Comparison of ENCODE assay signal across 8 cellular contexts in the genomic region with DNA sequence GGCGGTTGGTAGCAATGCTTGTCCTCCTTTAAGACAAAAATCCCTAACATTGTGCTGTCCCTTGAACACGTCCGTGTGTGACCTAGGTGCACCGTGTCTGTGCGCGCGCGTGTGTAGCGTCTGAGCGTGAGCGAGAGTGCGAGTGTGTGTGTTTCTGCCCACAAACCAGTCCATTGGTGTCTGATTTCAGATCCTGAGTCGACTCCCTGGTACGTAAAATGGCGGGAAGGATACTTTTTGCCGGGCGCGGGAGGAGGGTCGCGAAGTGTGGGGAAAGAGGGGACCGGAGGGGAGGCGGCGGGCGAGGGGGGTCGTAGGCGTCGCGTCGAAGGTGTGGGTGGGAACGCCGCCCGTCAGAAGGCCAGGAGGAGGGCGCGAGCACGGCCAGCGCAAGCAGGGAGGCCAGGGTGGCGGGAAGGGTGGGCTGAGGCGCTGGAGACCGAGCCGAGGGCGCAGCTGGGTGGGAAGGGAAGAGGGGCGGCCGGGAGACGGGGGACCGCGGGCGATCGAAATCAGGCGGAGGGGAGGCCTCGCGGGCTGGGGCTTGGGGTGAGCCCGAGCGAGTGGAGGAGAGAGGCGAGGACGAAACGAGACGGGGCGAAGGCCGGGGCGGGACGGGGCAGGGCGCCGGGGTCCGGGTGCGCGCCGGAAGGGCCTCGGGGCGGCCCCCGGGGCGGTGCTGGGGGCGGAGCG. TPM values are rescaled to one million over a fixed set of nuclear protein-coding genes. Genes with fewer than 3 reads are reported as not detected.
DNase-seq lines count a peak whose midpoint lies in the region; ATAC-seq and TF ChIP-seq lines count a peak whose summit lies in the region.

No MANE protein-coding gene starts in this region.

- no peaks in the 10 kb centered on the region for H3K27me3 ChIP-seq in right cardiac atrium (ENCODE audit: control insufficient read depth, insufficient read depth)
- peaks cover 5% of the 10 kb centered on the region for H3K27me3 ChIP-seq in testis

- H3K9me3 ChIP-seq in OCI-LY7 (ENCODE audit: low read length) (no peaks in the 10 kb centered on the region), right cardiac atrium (ENCODE audit: control insufficient read depth, low read length) (no peaks in the 10 kb centered on the region), testis (no peaks in the 10 kb centered on the region)

- POLR2A ChIA-PET in OCI-LY7 (lab: Charles Lee): no interaction called here

- TF ChIP-seq CTCF in OCI-LY7 (conservative IDR thresholded peaks at IDR 0.05; ENCODE audit: low read length) (no peak), testis (IDR thresholded peaks at IDR 0.05) (no peak)

- CTCF ChIA-PET in OCI-LY7 (lab: Charles Lee; ENCODE audit: unreplicated experiment): no interaction called here

- no peak for TF ChIP-seq POLR2A in testis (IDR thresholded peaks at IDR 0.05)

- no peak overlapping the region for H2AFZ ChIP-seq in OCI-LY7 (ENCODE audit: low read length)

- H3K4me1 Mint-ChIP-seq in activated T-cell treated with anti-CD3 and anti-CD28 coated beads, Interleukin-2, amount 50 U/mL, for 4 hours (ENCODE audit: low read depth): peaks cover 24% of the 10 kb centered on the region

- no peaks in the 10 kb centered on the region for H3K36me3 Mint-ChIP-seq in activated T-cell treated with anti-CD3 and anti-CD28 coated beads, Interleukin-2, amount 50 U/mL, for 4 hours (ENCODE audit: insufficient read depth)

- peak overlapping the region; percentile 80 for H3K4me3 Mint-ChIP-seq in activated T-cell treated with anti-CD3 and anti-CD28 coated beads, Interleukin-2, amount 50 U/mL, for 4 hours

- no TSS peak for BruUV-seq in OCI-LY7 (replicated peaks; lab: Mats Ljungman, UMichigan)

- H3K27ac ChIP-seq in OCI-LY7 (ENCODE audit: low read depth, low read length, poor library complexity, severe bottlenecking) (no peak overlapping the region), right cardiac atrium (ENCODE audit: low read length) (no peak overlapping the region), testis (no peak overlapping the region)

- no peaks in the 10 kb centered on the region for H4K20me1 ChIP-seq in OCI-LY7 (ENCODE audit: insufficient read depth, low read length)

- 2% methylated on average over 73 of the region's 73 CpGs for WGBS in right cardiac atrium
- 2 to 4% methylated on average over 40 to 66 of the region's 73 CpGs for WGBS in testis, 2 donors

- H3K9me3 Mint-ChIP-seq in activated T-cell treated with anti-CD3 and anti-CD28 coated beads, Interleukin-2, amount 50 U/mL, for 4 hours: peaks cover 9% of the 10 kb centered on the region

- no peak overlapping the region for H3K4me3 ChIP-seq in OCI-LY7 (ENCODE audit: low read depth, low read length, poor library complexity, severe bottlenecking)
- peak overlapping the region; percentile 31 for H3K4me3 ChIP-seq in right cardiac atrium (ENCODE audit: low read length)
- H3K4me3 ChIP-seq in testis: peak overlapping the region; percentile 51 to 63

- H3K4me1 ChIP-seq in OCI-LY7 (ENCODE audit: insufficient read depth, low read length, poor library complexity, severe bottlenecking) (no peaks in the 10 kb centered on the region), right cardiac atrium (ENCODE audit: control insufficient read depth, insufficient read depth, low read length) (peaks cover 3% of the 10 kb centered on the region), testis (peaks cover 7% of the 10 kb centered on the region)

- no peaks in the 10 kb centered on the region for H3K9me2 ChIP-seq in OCI-LY7 (ENCODE audit: insufficient read depth, low read length)

- DNase-seq in activated T-cell treated with anti-CD3 and anti-CD28 coated beads, Interleukin-2, amount 50 U/mL, for 4 hours: no peak
- DNase-seq in activated T-cell treated with anti-CD3 and anti-CD28 coated beads, Interleukin-2, amount 50 U/mL, for 1 hour: no peak
- DNase-seq in OCI-LY7 (ENCODE audit: low spot score) (no peak), right cardiac atrium (peak in 2 of 3 donors; percentile 23 to 57), testis (no peak)

- H3K4me2 ChIP-seq in OCI-LY7 (ENCODE audit: low read length): peak overlapping the region; percentile 65; the same call in 1 of the 2 replicates

- intact Hi-C loops in OCI-LY7 (cut with micrococcal nuclease; ENCODE audit: unreplicated experiment) (no loop called here), right cardiac atrium (cut with DNase I) (no loop called here), testis (cut with DNase I; ENCODE audit: low total_unique reads) (no loop called here)

- H3K36me3 ChIP-seq in OCI-LY7 (ENCODE audit: insufficient read depth, low read length) (no peaks in the 10 kb centered on the region), testis (ENCODE audit: low read depth, missing control alignments) (no peaks in the 10 kb centered on the region)

- H3K79me2 ChIP-seq in OCI-LY7 (ENCODE audit: insufficient read depth, low read depth, low read length): no peaks in the 10 kb centered on the region

- peaks cover 77% of the 10 kb centered on the region for H3K27me3 Mint-ChIP-seq in activated T-cell treated with anti-CD3 and anti-CD28 coated beads, Interleukin-2, amount 50 U/mL, for 4 hours (ENCODE audit: low read depth)

- no peak for ATAC-seq in activated T-cell treated with anti-CD3 and anti-CD28 coated beads, Interleukin-2, amount 50 U/mL, for 4 hours
- ATAC-seq in right cardiac atrium: peak in 1 of 2 donors; percentile 16
- ATAC-seq in esophagus mucosa: no peak
- no peak for ATAC-seq in HG03457 (IDR thresholded peaks at IDR 0.05; ENCODE audit: unreplicated experiment)
- ATAC-seq in GM19397 (IDR thresholded peaks at IDR 0.05; ENCODE audit: unreplicated experiment): no peak

RNA-seq across cellular contexts. Expression of gene OTP, which starts 8.8 kb away (rescaled TPM):
- not detected for total RNA-seq in activated T-cell treated with anti-CD3 and anti-CD28 coated beads, Interleukin-2, amount 50 U/mL, for 4 hours
- not detected in 2 replicates for total RNA-seq in OCI-LY7 (2014; rRNA removed; shearing (Covaris generic))
- total RNA-seq in OCI-LY7 (2022) (not detected in 2 replicates), right cardiac atrium (not detected), testis (under 1 TPM; 0.37 to 0.39 TPM), esophagus mucosa (not detected)
- polyA plus RNA-seq in right cardiac atrium (not detected), testis (ENCODE audit: insufficient read depth, low read depth, low replicate concordance) (1.5 TPM)

Comparison
In these comparisons a context has a peak if more than half of its experiments do, and no peak if none do; other contexts are left out.
1. DNase-seq: peak in right cardiac atrium (2 of 3); none in activated T-cell treated with anti-CD3 and anti-CD28 coated beads, Interleukin-2, amount 50 U/mL, for 4 hours (single experiment), activated T-cell treated with anti-CD3 and anti-CD28 coated beads, Interleukin-2, amount 50 U/mL, for 1 hour (single experiment), OCI-LY7 (single experiment) and testis (single experiment).